Comparison of ENCODE assay signal across 25 cellular contexts in the genomic region with DNA sequence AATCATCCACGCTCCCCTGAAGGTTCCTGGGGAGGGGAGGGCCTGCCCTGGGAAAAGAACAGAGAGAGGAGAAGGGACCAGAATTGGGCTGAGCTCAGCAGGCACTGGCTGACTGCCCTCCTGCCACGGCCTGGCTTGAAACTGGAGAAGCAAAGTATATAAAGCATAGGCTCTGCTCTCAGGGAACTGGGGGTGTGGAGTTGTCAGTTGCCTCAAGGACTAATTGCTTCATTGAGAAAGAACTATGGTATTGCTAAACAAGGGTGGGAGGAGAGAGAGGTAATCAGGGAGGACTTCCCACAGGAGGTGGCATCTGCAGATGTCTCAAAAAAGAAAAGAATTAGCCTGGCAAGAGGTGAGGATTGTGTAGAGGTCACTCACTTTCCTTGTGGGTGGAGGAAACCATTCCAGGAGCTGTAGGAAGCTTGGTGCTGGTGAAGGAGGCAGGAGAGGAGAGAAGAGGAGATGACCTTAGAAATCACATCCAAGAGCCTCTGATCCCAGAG. TPM values are rescaled to one million over a fixed set of nuclear protein-coding genes. Genes with fewer than 3 reads are reported as not detected.
A peak's percentile ranks its signal among the peaks of the same experiment; 100 is the strongest.
DNase-seq lines count a peak whose midpoint lies in the region; ATAC-seq, FAIRE-seq and TF ChIP-seq lines count a peak whose summit lies in the region.
"Had no signal": no experiment of that assay in that cellular context is flagged by ENCODE, and none has a peak within 500 bp of the region (broad histone marks: within the 10 kb centered on the region; RNA-seq: fewer than 3 reads in every experiment).

No MANE protein-coding gene starts in this region.

- in situ Hi-C loops in GM12878 (cut with MboI): no loop called here

- no peak for FAIRE-seq in GM12878 (lab: Jason Lieb, UNC)
- FAIRE-seq: bronchial epithelial cell had no signal

- H3K9me2 ChIP-seq in hepatocyte (replicated peaks; ENCODE audit: insufficient read depth): no peaks in the 10 kb centered on the region

- H3K36me3 ChIP-seq in GM12878 (ENCODE audit: control insufficient read depth in 2 of 2, insufficient read depth in 2 of 2, low read length in 1 of 2) (peaks cover 31 to 33% of the 10 kb centered on the region in 2 experiments), hepatocyte (replicated peaks; ENCODE audit: insufficient read depth, low read depth) (no peaks in the 10 kb centered on the region)

- POLR2A ChIA-PET in GM12878 (lab: Charles Lee): interaction anchor here (0.6 kb wide), 1 partner anchor 24 kb away, joined by 3 read pairs; no protein-coding TSS in a partner anchor

- WGBS in GM12878 (ENCODE audit: insufficient coverage, insufficient replicate concordance, low lambda C conversion rate, missing lambda C conversion rate): 100% methylated on average over 2 of the region's 2 CpGs
- 97% methylated on average over 2 of the region's 2 CpGs for WGBS in hepatocyte (ENCODE audit: low lambda C conversion rate, missing lambda C conversion rate)

- TF ChIP-seq CTCF in GM12878 (IDR thresholded peaks at IDR 0.05 in 2 of 3, conservative IDR thresholded peaks at IDR 0.05 in 1 of 3; ENCODE audit: control insufficient read depth in 2 of 3, extremely low read depth in 1 of 3, insufficient read depth in 1 of 3, low read depth in 3 of 3, low read length in 3 of 3) (no peak), hepatocyte (IDR thresholded peaks at IDR 0.05; ENCODE audit: poor library complexity) (no peak)

- intact Hi-C loops in GM12878 (cut with micrococcal nuclease; ENCODE audit: unreplicated experiment): loop anchor here (10.0 kb wide), 1 partner anchor 185 kb away; no protein-coding TSS in a partner anchor

- no peaks in the 10 kb centered on the region for H3K9me3 Mint-ChIP-seq in activated T-cell treated with anti-CD3 and anti-CD28 coated beads, Interleukin-2, amount 50 U/mL, for 72 hours
- no peaks in the 10 kb centered on the region for H3K9me3 Mint-ChIP-seq in activated T-cell treated with anti-CD3 and anti-CD28 coated beads, Interleukin-2, amount 50 U/mL, for 4 hours
- H3K9me3 Mint-ChIP-seq in stimulated activated effector memory CD8-positive, alpha-beta T cell treated with anti-CD3 and anti-CD28 coated beads, Interleukin-12 subunit alpha, Interleukin-12 subunit beta, amount 100 ng/mL, for 72 hours: no peaks in the 10 kb centered on the region
- H3K9me3 Mint-ChIP-seq: CD4-positive, CD25-positive, alpha-beta regulatory T cell; dendritic cell treated with granulocyte-macrophage colony-stimulating factor and Interleukin-4, amounts not matched to agents 40 ng/mL and 50 ng/mL, for 4 days; neural crest cell had no signal

- H3K27ac ChIP-seq in GM12878 (ENCODE audit: control insufficient read depth, insufficient read depth): no peak overlapping the region
- H3K27ac ChIP-seq in hepatocyte: no peak overlapping the region
- H3K27ac ChIP-seq: SJSA1, tibial artery had no signal

- H4K20me1 ChIP-seq in GM12878 (ENCODE audit: control insufficient read depth, insufficient read depth) (no peaks in the 10 kb centered on the region), hepatocyte (ENCODE audit: insufficient read depth, poor library complexity, severe bottlenecking) (no peaks in the 10 kb centered on the region)

- H3K9ac ChIP-seq in GM12878 (ENCODE audit: control insufficient read depth, insufficient read depth, low read length): no peak overlapping the region

- no peak for TF ChIP-seq POLR2A in GM12878 (IDR thresholded peaks at IDR 0.05; ENCODE audit: low read depth, low read length)

- no peak for TF ChIP-seq RAD21 in GM12878 (IDR thresholded peaks at IDR 0.05; ENCODE audit: insufficient read depth, low read depth, low read length)

- H3K27me3 ChIP-seq in GM12878 (replicated peaks in 1 of 2; ENCODE audit: control insufficient read depth in 2 of 2, insufficient read depth in 2 of 2, low read length in 1 of 2) (no peaks in the 10 kb centered on the region), hepatocyte (no peaks in the 10 kb centered on the region)
- H3K27me3 ChIP-seq: SJSA1, tibial artery had no signal

- no peak for ATAC-seq in activated T-cell treated with anti-CD3 and anti-CD28 coated beads, Interleukin-2, amount 50 U/mL, for 72 hours (replicated peaks in 1 of 2)
- no peak for ATAC-seq in activated T-cell treated with anti-CD3 and anti-CD28 coated beads, Interleukin-2, amount 50 U/mL, for 4 hours
- ATAC-seq in GM12878: no peak
- no peak for ATAC-seq in stimulated activated effector memory CD8-positive, alpha-beta T cell treated with anti-CD3 and anti-CD28 coated beads, Interleukin-12 subunit alpha, Interleukin-12 subunit beta, amount 100 ng/mL, for 72 hours
- ATAC-seq in activated CD4-positive, CD25-positive, alpha-beta regulatory T cell treated with anti-CD3 and anti-CD28 coated beads, Interleukin-2, amount 50 U/mL, for 24 hours: no peak

- H3K9me3 ChIP-seq in GM12878 (replicated peaks; ENCODE audit: control insufficient read depth, insufficient read depth, low read length): no peaks in the 10 kb centered on the region
- H3K9me3 ChIP-seq in hepatocyte (ENCODE audit: low read depth): no peaks in the 10 kb centered on the region
- H3K9me3 ChIP-seq: SJSA1, tibial artery had no signal

- H3K4me1 Mint-ChIP-seq in activated T-cell treated with anti-CD3 and anti-CD28 coated beads, Interleukin-2, amount 50 U/mL, for 72 hours (ENCODE audit: low read depth): peaks cover 17% of the 10 kb centered on the region
- peaks cover 6% of the 10 kb centered on the region for H3K4me1 Mint-ChIP-seq in activated T-cell treated with anti-CD3 and anti-CD28 coated beads, Interleukin-2, amount 50 U/mL, for 4 hours (ENCODE audit: low read depth)
- H3K4me1 Mint-ChIP-seq in stimulated activated effector memory CD8-positive, alpha-beta T cell treated with anti-CD3 and anti-CD28 coated beads, Interleukin-12 subunit alpha, Interleukin-12 subunit beta, amount 100 ng/mL, for 72 hours: peaks cover 22% of the 10 kb centered on the region
- H3K4me1 Mint-ChIP-seq: neural crest cell had no signal

- H3K4me2 ChIP-seq in GM12878 (ENCODE audit: control insufficient read depth, insufficient read depth) (no peak overlapping the region), hepatocyte (no peak overlapping the region)

- no peak for TF ChIP-seq EP300 in GM12878 (IDR thresholded peaks at IDR 0.05; ENCODE audit: borderline replicate concordance in 1 of 2, control insufficient read depth in 1 of 2, low read depth in 2 of 2, low read length in 2 of 2)

- no peak overlapping the region for H3K4me3 Mint-ChIP-seq in activated T-cell treated with anti-CD3 and anti-CD28 coated beads, Interleukin-2, amount 50 U/mL, for 72 hours
- H3K4me3 Mint-ChIP-seq in activated T-cell treated with anti-CD3 and anti-CD28 coated beads, Interleukin-2, amount 50 U/mL, for 4 hours: no peak overlapping the region
- no peak overlapping the region for H3K4me3 Mint-ChIP-seq in stimulated activated effector memory CD8-positive, alpha-beta T cell treated with anti-CD3 and anti-CD28 coated beads, Interleukin-12 subunit alpha, Interleukin-12 subunit beta, amount 100 ng/mL, for 72 hours
- H3K4me3 Mint-ChIP-seq: CD4-positive, CD25-positive, alpha-beta regulatory T cell; dendritic cell treated with granulocyte-macrophage colony-stimulating factor and Interleukin-4, amounts not matched to agents 40 ng/mL and 50 ng/mL, for 4 days; neural crest cell had no signal

- RAD21 ChIA-PET in GM12878 (lab: Charles Lee; ENCODE audit: unreplicated experiment): interaction anchor here (2.1 kb wide), 1 partner anchor 47 kb away, joined by 11 read pairs; no protein-coding TSS in a partner anchor

- BruUV-seq in GM12878 (replicated peaks; lab: Mats Ljungman, UMichigan): TSS peak; percentile 40

- H3K36me3 Mint-ChIP-seq in activated T-cell treated with anti-CD3 and anti-CD28 coated beads, Interleukin-2, amount 50 U/mL, for 72 hours (ENCODE audit: insufficient read depth in 2 of 2): peaks cover 7 to 38% of the 10 kb centered on the region in 2 donors
- peaks cover 35% of the 10 kb centered on the region for H3K36me3 Mint-ChIP-seq in activated T-cell treated with anti-CD3 and anti-CD28 coated beads, Interleukin-2, amount 50 U/mL, for 4 hours (ENCODE audit: insufficient read depth)
- peaks cover 96% of the 10 kb centered on the region for H3K36me3 Mint-ChIP-seq in stimulated activated effector memory CD8-positive, alpha-beta T cell treated with anti-CD3 and anti-CD28 coated beads, Interleukin-12 subunit alpha, Interleukin-12 subunit beta, amount 100 ng/mL, for 72 hours

- H3K79me2 ChIP-seq in GM12878 (ENCODE audit: control insufficient read depth, insufficient read depth, low read length) (no peaks in the 10 kb centered on the region), hepatocyte (no peaks in the 10 kb centered on the region)

- CTCF ChIA-PET in GM12878 (lab: Yijun Ruan, JAX): interaction anchor here (1.0 to 2.6 kb wide), 4 partner anchors 44 to 91 kb away, joined by 3 to 37 read pairs (median 4); no protein-coding TSS in a partner anchor

- H3K27me3 Mint-ChIP-seq in activated T-cell treated with anti-CD3 and anti-CD28 coated beads, Interleukin-2, amount 50 U/mL, for 72 hours (ENCODE audit: low read depth): no peaks in the 10 kb centered on the region
- no peaks in the 10 kb centered on the region for H3K27me3 Mint-ChIP-seq in activated T-cell treated with anti-CD3 and anti-CD28 coated beads, Interleukin-2, amount 50 U/mL, for 4 hours (ENCODE audit: low read depth)
- H3K27me3 Mint-ChIP-seq: CD4-positive, CD25-positive, alpha-beta regulatory T cell; dendritic cell treated with granulocyte-macrophage colony-stimulating factor and Interleukin-4, amounts not matched to agents 40 ng/mL and 50 ng/mL, for 4 days had no signal

- peaks cover 23% of the 10 kb centered on the region for H3K4me1 ChIP-seq in GM12878 (ENCODE audit: control insufficient read depth, insufficient read depth, low read length)
- H3K4me1 ChIP-seq in hepatocyte (ENCODE audit: insufficient read depth): no peaks in the 10 kb centered on the region
- H3K4me1 ChIP-seq: SJSA1, tibial artery had no signal

- SMC1A ChIA-PET in GM12878 (lab: Charles Lee; ENCODE audit: uncharacterized antibody, unreplicated experiment): interaction anchor here (1.6 to 2.7 kb wide), 3 partner anchors 43 to 106 kb away, joined by 3 to 19 read pairs (median 4); no protein-coding TSS in a partner anchor

- H3K27ac Mint-ChIP-seq in activated T-cell treated with anti-CD3 and anti-CD28 coated beads, Interleukin-2, amount 50 U/mL, for 72 hours: peak overlapping the region; percentile 13
- H3K27ac Mint-ChIP-seq in stimulated activated effector memory CD8-positive, alpha-beta T cell treated with anti-CD3 and anti-CD28 coated beads, Interleukin-12 subunit alpha, Interleukin-12 subunit beta, amount 100 ng/mL, for 72 hours: peak overlapping the region; percentile 64

- no peak for DNase-seq in activated T-cell treated with anti-CD3 and anti-CD28 coated beads, Interleukin-2, amount 50 U/mL, for 72 hours
- DNase-seq in activated T-cell treated with anti-CD3 and anti-CD28 coated beads, Interleukin-2, amount 50 U/mL, for 4 hours: no peak
- DNase-seq in MV-4-11 (lab: John Stamatoyannopoulos, UW) (peak; percentile 41), GM12878 (ENCODE audit: low read depth, low spot score) (no peak), T1000 (lab: John Stamatoyannopoulos, UW) (no peak), hepatocyte (ENCODE audit: low spot score) (no peak)
- DNase-seq in stimulated activated effector memory CD8-positive, alpha-beta T cell treated with anti-CD3 and anti-CD28 coated beads, Interleukin-12 subunit alpha, Interleukin-12 subunit beta, amount 100 ng/mL, for 72 hours (ENCODE audit: low spot score in 2 of 2): no peak
- DNase-seq: activated CD4-positive, alpha-beta T cell treated with anti-CD3 and anti-CD28 coated beads, Interleukin-2, amount 50 U/mL, for 1 hour; activated T-cell treated with anti-CD3 and anti-CD28 coated beads, Interleukin-2, amount 50 U/mL, for 48 hours; CD4-positive, CD25-positive, alpha-beta regulatory T cell; DMS79 treated with DMSO at 0.1 percent for 48 hours; foreskin fibroblast; IMR-90; kidney glomerular epithelial cell; mesenchymal stem cell; NCI-H1105; NCI-H524 treated with DMSO at 0.1 percent for 48 hours; OCI-M1; T-helper 9 cell; tibial artery had no signal

- no peak overlapping the region for H2AFZ ChIP-seq in GM12878 (ENCODE audit: control insufficient read depth, low read depth, low read length)
- H2AFZ ChIP-seq in hepatocyte: no peak overlapping the region

- H3K4me3 ChIP-seq in GM12878 (no peak overlapping the region), hepatocyte (no peak overlapping the region)
- H3K4me3 ChIP-seq: SJSA1, tibial artery had no signal

RNA-seq across cellular contexts. Expression of a gene that starts 2.2 kb away (rescaled TPM):
- 10 to 100 TPM; 43.6 to 78.3 TPM for total RNA-seq in activated T-cell treated with anti-CD3 and anti-CD28 coated beads, Interleukin-2, amount 50 U/mL, for 72 hours
- total RNA-seq in activated T-cell treated with anti-CD3 and anti-CD28 coated beads, Interleukin-2, amount 50 U/mL, for 4 hours: 10 to 100 TPM; 29.2 to 48.8 (median 34.3) TPM
- total RNA-seq in GM12878 (2013; cell fraction: nucleolus; rRNA removed): 77.2 and 88.6 TPM in 2 replicates
- 23.9 and 24.0 TPM in 2 replicates for total RNA-seq in GM12878 (2014; rRNA removed)
- 13.2 TPM in 2 replicates for total RNA-seq in GM12878 (2014; rRNA removed; fragmentation: Illumina TruSeq; extraction: Trizol)
- total RNA-seq in GM12878 (2021): 23.1 and 24.1 TPM in 2 replicates
- 5.1 TPM for polyA plus RNA-seq in GM12878 (2011; ENCODE audit: low read depth)
- 14.9 and 35.9 TPM in 2 replicates for polyA plus RNA-seq in GM12878 (2011; rRNA removed)
- 25.1 and 44.7 TPM in 2 replicates for polyA plus RNA-seq in GM12878 (2011; cell fraction: cytosol; rRNA removed)
- polyA plus RNA-seq in GM12878 (2011; cell fraction: nucleus; rRNA removed): 499 and 556 TPM in 2 replicates
- 15.1 and 17.8 TPM in 2 replicates for polyA plus RNA-seq in GM12878 (2012)
- 16.9 and 26.5 TPM in 2 replicates for polyA plus RNA-seq in GM12878 (2014; fragmentation: Illumina TruSeq; extraction: Trizol)
- 1 to 10 TPM; 2.6 to 5.6 TPM for polyA plus RNA-seq in GM12878 (2014; fragmentation: Nextera tagmentation; extraction: Ambion mirVana)
- polyA plus RNA-seq in GM12878 (2014; rRNA removed): 50.3 and 55.4 TPM in 2 replicates
- 10 to 100 TPM; 18.6 to 20.1 TPM for polyA plus RNA-seq in GM12878 (2016; fragmentation: Nextera tagmentation; extraction: Ambion mirVana)
- polyA minus RNA-seq in GM12878 (2011; rRNA and poly(A)+ RNA removed): 8.9 and 25.0 TPM in 2 replicates
- polyA minus RNA-seq in GM12878 (2011; cell fraction: cytosol; rRNA and poly(A)+ RNA removed): 4.8 and 5.7 TPM in 2 replicates
- 26.7 and 66.3 TPM in 2 replicates for polyA minus RNA-seq in GM12878 (2011; cell fraction: nucleus; rRNA and poly(A)+ RNA removed)
- total RNA-seq in hepatocyte: 17.8 and 33.2 TPM in 2 replicates
- polyA plus RNA-seq in hepatocyte: 37.4 and 63.4 TPM in 2 replicates

RNA-seq across cellular contexts. Expression of a gene that starts 13.1 kb away (rescaled TPM):
- 10 to 100 TPM in 1 of 2 donors, 1 to 10 TPM in 1; 3.4 to 14.1 TPM for total RNA-seq in activated T-cell treated with anti-CD3 and anti-CD28 coated beads, Interleukin-2, amount 50 U/mL, for 72 hours
- 1 to 10 TPM in 2 of 3 donors, under 1 TPM in 1; 0.38 to 6.6 (median 1.1) TPM for total RNA-seq in activated T-cell treated with anti-CD3 and anti-CD28 coated beads, Interleukin-2, amount 50 U/mL, for 4 hours
- total RNA-seq in GM12878 (2013; cell fraction: nucleolus; rRNA removed): 51.4 and 53.5 TPM in 2 replicates
- total RNA-seq in GM12878 (2014; rRNA removed) (9.0 and 10.1 TPM in 2 replicates), GM12878 (2014; rRNA removed; fragmentation: Illumina TruSeq; extraction: Trizol) (10.8 and 11.1 TPM in 2 replicates), GM12878 (2021) (7.0 and 7.5 TPM in 2 replicates), hepatocyte (0.24 and 2.2 TPM in 2 replicates)
- polyA plus RNA-seq in GM12878 (2011; ENCODE audit: low read depth): 2.1 TPM
- polyA plus RNA-seq in GM12878 (2011; rRNA removed) (30.2 and 43.3 TPM in 2 replicates), GM12878 (2014; fragmentation: Illumina TruSeq; extraction: Trizol) (12.0 and 14.2 TPM in 2 replicates), GM12878 (2014; fragmentation: Nextera tagmentation; extraction: Ambion mirVana) (10 to 100 TPM; 12.2 to 13.5 TPM), GM12878 (2014; rRNA removed) (12.7 and 15.2 TPM in 2 replicates), GM12878 (2016; fragmentation: Nextera tagmentation; extraction: Ambion mirVana) (1 to 10 TPM; 6.6 to 7.2 TPM), hepatocyte (1.1 and 3.0 TPM in 2 replicates)
- 77.4 and 79.8 TPM in 2 replicates for polyA plus RNA-seq in GM12878 (2011; cell fraction: cytosol; rRNA removed)
- 35.6 and 39.5 TPM in 2 replicates for polyA plus RNA-seq in GM12878 (2011; cell fraction: nucleus; rRNA removed)
- polyA plus RNA-seq in GM12878 (2012): 4.9 and 7.0 TPM in 2 replicates
- polyA minus RNA-seq in GM12878 (2011; rRNA and poly(A)+ RNA removed): 37.6 and 58.1 TPM in 2 replicates
- 8.8 and 9.1 TPM in 2 replicates for polyA minus RNA-seq in GM12878 (2011; cell fraction: cytosol; rRNA and poly(A)+ RNA removed)
- polyA minus RNA-seq in GM12878 (2011; cell fraction: nucleus; rRNA and poly(A)+ RNA removed): 28.2 and 40.5 TPM in 2 replicates
- total RNA-seq: bronchial epithelial cell, IMR-90 had no signal

RNA-seq across cellular contexts. Expression of a gene that starts 52.7 kb away (rescaled TPM):
- not detected for total RNA-seq in activated T-cell treated with anti-CD3 and anti-CD28 coated beads, Interleukin-2, amount 50 U/mL, for 72 hours
- not detected for total RNA-seq in activated T-cell treated with anti-CD3 and anti-CD28 coated beads, Interleukin-2, amount 50 U/mL, for 4 hours
- total RNA-seq in GM12878 (2013; cell fraction: nucleolus; rRNA removed): 0.38 and 0.64 TPM in 2 replicates
- total RNA-seq in GM12878 (2014; rRNA removed): not detected in 2 replicates
- total RNA-seq in GM12878 (2014; rRNA removed; fragmentation: Illumina TruSeq; extraction: Trizol): not detected in 2 replicates
- not detected in 2 replicates for total RNA-seq in GM12878 (2021)
- 3.5 TPM for polyA plus RNA-seq in GM12878 (2011; ENCODE audit: low read depth)
- polyA plus RNA-seq in GM12878 (2011; rRNA removed): 0.03 TPM in 1 of 2 replicates, not detected in the other
- not detected in 2 replicates for polyA plus RNA-seq in GM12878 (2011; cell fraction: cytosol; rRNA removed)
- not detected in 2 replicates for polyA plus RNA-seq in GM12878 (2011; cell fraction: nucleus; rRNA removed)
- polyA plus RNA-seq in GM12878 (2012): 4.2 and 4.5 TPM in 2 replicates
- not detected in 2 replicates for polyA plus RNA-seq in GM12878 (2014; fragmentation: Illumina TruSeq; extraction: Trizol)
- 1 to 10 TPM; 1.3 to 1.4 TPM for polyA plus RNA-seq in GM12878 (2014; fragmentation: Nextera tagmentation; extraction: Ambion mirVana)
- polyA plus RNA-seq in GM12878 (2014; rRNA removed): 0.03 TPM in 1 of 2 replicates, not detected in the other
- 1 to 10 TPM; 7.2 to 9.4 TPM for polyA plus RNA-seq in GM12878 (2016; fragmentation: Nextera tagmentation; extraction: Ambion mirVana)
- polyA minus RNA-seq in GM12878 (2011; rRNA and poly(A)+ RNA removed): not detected in 2 replicates
- polyA minus RNA-seq in GM12878 (2011; cell fraction: cytosol; rRNA and poly(A)+ RNA removed): not detected in 2 replicates
- polyA minus RNA-seq in GM12878 (2011; cell fraction: nucleus; rRNA and poly(A)+ RNA removed): not detected in 2 replicates
- total RNA-seq in hepatocyte: not detected in 2 replicates
- 3.3 and 3.4 TPM in 2 replicates for polyA plus RNA-seq in hepatocyte
- total RNA-seq: bronchial epithelial cell; CD4-positive, CD25-positive, alpha-beta regulatory T cell; IMR-90; neural crest cell; SJSA1 had no signal
- polyA plus RNA-seq: IMR-90 had no signal
